ENCODE assay signal across 8 cellular contexts in genomic region chr7:30478349-30479228, GRCh38. TPM values are rescaled to one million over a fixed set of nuclear protein-coding genes. Genes with fewer than 3 reads are reported as not detected.
DNase-seq lines count a peak whose midpoint lies in the region; ATAC-seq and TF ChIP-seq lines count a peak whose summit lies in the region.

A gene with protein sequence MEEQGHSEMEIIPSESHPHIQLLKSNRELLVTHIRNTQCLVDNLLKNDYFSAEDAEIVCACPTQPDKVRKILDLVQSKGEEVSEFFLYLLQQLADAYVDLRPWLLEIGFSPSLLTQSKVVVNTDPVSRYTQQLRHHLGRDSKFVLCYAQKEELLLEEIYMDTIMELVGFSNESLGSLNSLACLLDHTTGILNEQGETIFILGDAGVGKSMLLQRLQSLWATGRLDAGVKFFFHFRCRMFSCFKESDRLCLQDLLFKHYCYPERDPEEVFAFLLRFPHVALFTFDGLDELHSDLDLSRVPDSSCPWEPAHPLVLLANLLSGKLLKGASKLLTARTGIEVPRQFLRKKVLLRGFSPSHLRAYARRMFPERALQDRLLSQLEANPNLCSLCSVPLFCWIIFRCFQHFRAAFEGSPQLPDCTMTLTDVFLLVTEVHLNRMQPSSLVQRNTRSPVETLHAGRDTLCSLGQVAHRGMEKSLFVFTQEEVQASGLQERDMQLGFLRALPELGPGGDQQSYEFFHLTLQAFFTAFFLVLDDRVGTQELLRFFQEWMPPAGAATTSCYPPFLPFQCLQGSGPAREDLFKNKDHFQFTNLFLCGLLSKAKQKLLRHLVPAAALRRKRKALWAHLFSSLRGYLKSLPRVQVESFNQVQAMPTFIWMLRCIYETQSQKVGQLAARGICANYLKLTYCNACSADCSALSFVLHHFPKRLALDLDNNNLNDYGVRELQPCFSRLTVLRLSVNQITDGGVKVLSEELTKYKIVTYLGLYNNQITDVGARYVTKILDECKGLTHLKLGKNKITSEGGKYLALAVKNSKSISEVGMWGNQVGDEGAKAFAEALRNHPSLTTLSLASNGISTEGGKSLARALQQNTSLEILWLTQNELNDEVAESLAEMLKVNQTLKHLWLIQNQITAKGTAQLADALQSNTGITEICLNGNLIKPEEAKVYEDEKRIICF (minus strand): TSS chr7:30478784. CDS start chr7:30456921, 21,863 bp downstream.

- DNase-seq in DMS79 (lab: John Stamatoyannopoulos, UW), result peak; percentile 31
- DNase-seq in Jurkat, Clone E6-1 (ENCODE audit: low read depth, low spot score), result peak; percentile 45
- peak; percentile 80 for DNase-seq in SHP77 treated with DMSO at 0.1 percent for 48 hours (lab: John Stamatoyannopoulos, UW)
- DNase-seq in activated gamma-delta T cell treated with anti-CD3 and anti-CD28 coated beads, Interleukin-2, amount 50 U/mL, for 16 hours (ENCODE audit: low read depth), result peak; percentile 38
- peak; percentile 55 to 65 for DNase-seq in foreskin keratinocyte
- peak; percentile 63 for DNase-seq in stromal cell of bone marrow (ENCODE audit: low read depth)

- peak within 1 kb of the TSS; percentile 97 for H3K27ac ChIP-seq in foreskin keratinocyte

- ATAC-seq in GM21576 (IDR thresholded peaks at IDR 0.05; ENCODE audit: unreplicated experiment) (peak; percentile 85), foreskin keratinocyte (peak; percentile 95)

- no peaks in the 10 kb centered on the region for H3K36me3 ChIP-seq in neuron (ENCODE audit: insufficient read depth, low read length)

- H2AFZ ChIP-seq in neuron (ENCODE audit: low read depth, low read length), result peak within 1 kb of the TSS; percentile 90

- peaks cover 6% of the 10 kb centered on the region for H3K4me1 ChIP-seq in foreskin keratinocyte
- peaks cover 9% of the 10 kb centered on the region for H3K4me1 ChIP-seq in neuron (ENCODE audit: insufficient read depth, low read length)

- H3K9me3 ChIP-seq in neuron (ENCODE audit: low read length), result no peaks in the 10 kb centered on the region

- peak within 1 kb of the TSS; percentile 79 for H3K4me3 ChIP-seq in Jurkat, Clone E6-1 (ENCODE audit: low read length)
- peak within 1 kb of the TSS; percentile 65 for H3K4me3 ChIP-seq in neuron (ENCODE audit: low read length)

- H3K27me3 ChIP-seq in foreskin keratinocyte (no peaks in the 10 kb centered on the region), neuron (ENCODE audit: insufficient read depth, low read length) (peaks cover 9% of the 10 kb centered on the region)

- TF ChIP-seq CTCF in foreskin keratinocyte (conservative IDR thresholded peaks at IDR 0.05), result peak; percentile 37

RNA-seq across cellular contexts. Expression of the gene that starts here (rescaled TPM):
- 18.1 TPM for polyA plus RNA-seq in Jurkat, Clone E6-1 (2012; ENCODE audit: insufficient read depth, insufficient read length)
- 5.7 and 5.9 TPM in 2 replicates for total RNA-seq in foreskin keratinocyte
- polyA plus RNA-seq in foreskin keratinocyte, result 2.6 and 2.9 TPM in 2 replicates

Comparison
In these comparisons a context has a peak if more than half of its experiments do, and no peak if none do; other contexts are left out.
1. Peak in every context shown above with its lines: DNase-seq, ATAC-seq, H3K4me3 ChIP-seq and H3K27ac ChIP-seq.